9 cellular contexts compared by ENCODE assay signal in the genomic region with DNA sequence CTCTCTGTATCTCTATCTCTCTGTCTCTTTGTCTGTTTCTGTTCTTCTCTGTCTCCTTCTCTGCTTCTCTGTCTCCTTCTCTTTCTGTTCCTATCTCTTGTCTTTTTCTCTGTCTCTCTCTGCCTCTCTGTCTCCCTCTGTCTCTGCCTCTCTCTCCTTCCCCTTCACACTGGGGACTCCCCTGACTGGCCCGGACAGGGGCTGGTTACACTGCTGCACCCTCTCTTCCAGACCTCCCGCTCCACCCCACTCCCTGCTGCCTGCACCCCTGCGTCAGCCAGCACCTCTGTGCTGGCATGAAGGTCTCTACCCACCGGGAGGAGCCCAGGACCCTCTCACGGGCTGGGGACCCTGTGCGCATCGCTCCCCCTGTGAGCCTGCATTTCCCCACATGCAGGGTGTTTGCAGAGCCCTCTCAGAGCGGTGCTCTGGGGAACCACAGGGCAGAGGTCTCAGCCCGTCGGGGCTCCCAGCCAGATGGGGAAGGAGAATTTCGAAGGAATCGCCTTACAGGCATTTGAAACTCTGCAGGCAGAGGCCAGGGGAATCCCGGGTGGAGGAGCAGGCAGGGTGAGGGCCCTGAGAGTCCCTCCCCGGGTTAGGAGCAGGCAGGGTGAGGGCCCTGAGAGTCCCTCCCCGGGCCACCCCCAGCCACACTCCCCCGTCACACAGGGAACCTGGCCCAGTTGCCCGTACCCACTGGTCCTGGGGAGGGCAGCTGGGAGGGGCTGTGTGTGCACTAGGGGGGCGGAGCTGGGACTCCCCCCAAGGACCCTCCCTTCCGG. TPM values are rescaled to one million over a fixed set of nuclear protein-coding genes. Genes with fewer than 3 reads are reported as not detected.
DNase-seq lines count a peak whose midpoint lies in the region; ATAC-seq, FAIRE-seq and TF ChIP-seq lines count a peak whose summit lies in the region.
"Had no signal": no experiment of that assay in that cellular context is flagged by ENCODE, and none has a peak within 500 bp of the region (broad histone marks: within the 10 kb centered on the region; RNA-seq: fewer than 3 reads in every experiment).

No MANE protein-coding gene starts in this region.

- no peaks in the 10 kb centered on the region for H3K36me3 Mint-ChIP-seq in activated CD4-positive, alpha-beta T cell treated with anti-CD3 and anti-CD28 coated beads, Interleukin-2, amount 10 ng/mL, durations not matched to agents 24 days and 14 days (ENCODE audit: low read depth)
- peaks cover 2% of the 10 kb centered on the region for H3K36me3 Mint-ChIP-seq in astrocyte (ENCODE audit: low read depth, unreplicated experiment)

- peak; percentile 59 for DNase-seq in activated CD4-positive, alpha-beta T cell treated with anti-CD3 and anti-CD28 coated beads, Interleukin-2, amount 10 ng/mL, durations not matched to agents 24 days and 14 days
- no peak for DNase-seq in activated CD4-positive, alpha-beta T cell treated with anti-CD3 and anti-CD28 coated beads for 4 hours
- DNase-seq in astrocyte (ENCODE audit: low read depth) (no peak), sciatic nerve (ENCODE audit: low spot score) (no peak), epidermal melanocyte (ENCODE audit: insufficient read length, low spot score) (no peak), left lobe of liver (ENCODE audit: low spot score) (no peak)
- DNase-seq: C1 segment of cervical spinal cord had no signal

- H3K9me3 Mint-ChIP-seq in activated CD4-positive, alpha-beta T cell treated with anti-CD3 and anti-CD28 coated beads, Interleukin-2, amount 10 ng/mL, durations not matched to agents 24 days and 14 days, result no peaks in the 10 kb centered on the region
- H3K9me3 Mint-ChIP-seq in astrocyte (ENCODE audit: unreplicated experiment), result no peaks in the 10 kb centered on the region

- no peaks in the 10 kb centered on the region for H3K79me2 ChIP-seq in astrocyte (ENCODE audit: insufficient read depth, low read length)

- no peak for TF ChIP-seq CTCF in astrocyte (IDR thresholded peaks at IDR 0.05; ENCODE audit: insufficient read depth, low read depth, low read length)

- ATAC-seq in HG03097 (IDR thresholded peaks at IDR 0.05; ENCODE audit: low FRiP score, unreplicated experiment) (peak; percentile 42), sciatic nerve (peak; percentile 16), left lobe of liver (no peak), GM18502 (IDR thresholded peaks at IDR 0.05; ENCODE audit: poor library complexity, unreplicated experiment) (no peak)

- H3K4me1 ChIP-seq in astrocyte (ENCODE audit: insufficient read depth, low read length), result no peaks in the 10 kb centered on the region

- H3K27me3 Mint-ChIP-seq in activated CD4-positive, alpha-beta T cell treated with anti-CD3 and anti-CD28 coated beads, Interleukin-2, amount 10 ng/mL, durations not matched to agents 24 days and 14 days, result peaks cover 37% of the 10 kb centered on the region
- peaks cover 44% of the 10 kb centered on the region for H3K27me3 Mint-ChIP-seq in astrocyte (ENCODE audit: low read depth, unreplicated experiment)

- no peak overlapping the region for H3K27ac Mint-ChIP-seq in activated CD4-positive, alpha-beta T cell treated with anti-CD3 and anti-CD28 coated beads, Interleukin-2, amount 10 ng/mL, durations not matched to agents 24 days and 14 days
- H3K27ac Mint-ChIP-seq in astrocyte (ENCODE audit: unreplicated experiment), result no peak overlapping the region

- no peaks in the 10 kb centered on the region for H3K9me3 ChIP-seq in astrocyte (ENCODE audit: insufficient read depth, low read depth, low read length)

- intact Hi-C loops in activated CD4-positive, alpha-beta T cell treated with anti-CD3 and anti-CD28 coated beads, Interleukin-2, amount 10 ng/mL, durations not matched to agents 24 days and 14 days (cut with micrococcal nuclease), result no loop called here
- intact Hi-C loops in sciatic nerve (cut with DNase I), result no loop called here

- H3K9ac ChIP-seq in astrocyte (ENCODE audit: low read length), result no peak overlapping the region

- H3K4me2 ChIP-seq in astrocyte (ENCODE audit: low read length), result no peak overlapping the region

- no peak overlapping the region for H2AFZ ChIP-seq in astrocyte (ENCODE audit: low read depth, low read length)

- H3K27me3 ChIP-seq in astrocyte (ENCODE audit: insufficient read depth, low read length), result peaks cover 16% of the 10 kb centered on the region

- FAIRE-seq in astrocyte (lab: Jason Lieb, UNC), result no peak

- no peak overlapping the region for H3K4me3 Mint-ChIP-seq in activated CD4-positive, alpha-beta T cell treated with anti-CD3 and anti-CD28 coated beads, Interleukin-2, amount 10 ng/mL, durations not matched to agents 24 days and 14 days
- peak overlapping the region; percentile 23 for H3K4me3 Mint-ChIP-seq in astrocyte (ENCODE audit: unreplicated experiment)

- peaks cover 9% of the 10 kb centered on the region for H3K4me1 Mint-ChIP-seq in activated CD4-positive, alpha-beta T cell treated with anti-CD3 and anti-CD28 coated beads, Interleukin-2, amount 10 ng/mL, durations not matched to agents 24 days and 14 days
- no peaks in the 10 kb centered on the region for H3K4me1 Mint-ChIP-seq in astrocyte (ENCODE audit: low read depth, unreplicated experiment)

- H3K4me3 ChIP-seq in astrocyte (ENCODE audit: insufficient read depth, low read depth, low read length), result no peak overlapping the region

- no peak overlapping the region for H3K27ac ChIP-seq in astrocyte (ENCODE audit: low read depth, low read length)

- no peaks in the 10 kb centered on the region for H3K36me3 ChIP-seq in astrocyte (ENCODE audit: insufficient read depth, low read length)

- peaks cover 3% of the 10 kb centered on the region for H4K20me1 ChIP-seq in astrocyte (ENCODE audit: insufficient read depth, low read length)

RNA-seq across cellular contexts. Expression of gene TCF3, which starts 16.1 kb away (rescaled TPM):
- 147 and 154 TPM in 2 replicates for total RNA-seq in activated CD4-positive, alpha-beta T cell treated with anti-CD3 and anti-CD28 coated beads, Interleukin-2, amount 10 ng/mL, durations not matched to agents 24 days and 14 days
- total RNA-seq in astrocyte (156 and 173 TPM in 2 replicates), sciatic nerve (48.7 TPM), left lobe of liver (14.2 TPM)

Comparison
In these comparisons a context has a peak if more than half of its experiments do, and no peak if none do; other contexts are left out.
1. ATAC-seq: peak in HG03097 (single experiment) and sciatic nerve (single experiment); none in left lobe of liver (single experiment) and GM18502 (single experiment).